In genomic region chr20:20547221-20547875, GRCh38 we compare ENCODE assay signal across 11 cellular contexts.
DNase-seq lines count a peak whose midpoint lies in the region; ATAC-seq, FAIRE-seq and TF ChIP-seq lines count a peak whose summit lies in the region.
"Had no signal": no experiment of that assay in that cellular context is flagged by ENCODE, and none has a peak within 500 bp of the region (broad histone marks: within the 10 kb centered on the region; RNA-seq: fewer than 3 reads in every experiment).

No MANE protein-coding gene starts in this region.

- H3K9me3 Mint-ChIP-seq in osteocyte (ENCODE audit: unreplicated experiment): no peaks in the 10 kb centered on the region

- intact Hi-C loops in PC-9 (cut with micrococcal nuclease; ENCODE audit: unreplicated experiment): no loop called here

- H3K9me2 ChIP-seq in PC-9 (ENCODE audit: insufficient read depth): no peaks in the 10 kb centered on the region

- H3K4me1 ChIP-seq in A549 (peaks cover 21% of the 10 kb centered on the region), PC-9 (replicated peaks; ENCODE audit: insufficient read depth) (peaks cover 68% of the 10 kb centered on the region), foreskin keratinocyte (peaks cover 38% of the 10 kb centered on the region)
- H3K4me1 ChIP-seq: testis had no signal

- H3K79me2 ChIP-seq in PC-9 (ENCODE audit: low read depth): no peaks in the 10 kb centered on the region

- BruUV-seq in PC-9 (replicated peaks; lab: Mats Ljungman, UMichigan): no TSS peak

- H3K4me3 ChIP-seq in A549: no peak overlapping the region
- H3K4me3 ChIP-seq in PC-9: no peak overlapping the region
- H3K4me3 ChIP-seq: testis had no signal

- peaks cover 3% of the 10 kb centered on the region for H3K4me1 Mint-ChIP-seq in osteocyte (ENCODE audit: unreplicated experiment)

- no peak overlapping the region for H3K27ac Mint-ChIP-seq in osteocyte (ENCODE audit: unreplicated experiment)

- no peaks in the 10 kb centered on the region for H3K27me3 Mint-ChIP-seq in osteocyte (ENCODE audit: unreplicated experiment)

- POLR2A ChIA-PET in A549 (lab: Yijun Ruan, JAX): no interaction called here
- POLR2A ChIA-PET in PC-9 (lab: Charles Lee; ENCODE audit: unreplicated experiment): no interaction called here

- TF ChIP-seq RAD21 in A549 (conservative IDR thresholded peaks at IDR 0.05 in 1 of 2, IDR thresholded peaks at IDR 0.05 in 1 of 2): no peak

- H3K36me3 Mint-ChIP-seq in osteocyte (ENCODE audit: unreplicated experiment): peaks cover 8% of the 10 kb centered on the region

- WGBS in A549 (ENCODE audit: missing lambda C conversion rate): 92% methylated on average over 5 of the region's 5 CpGs

- no peaks in the 10 kb centered on the region for H3K27me3 ChIP-seq in PC-9 (ENCODE audit: insufficient read depth, low read depth)
- H3K27me3 ChIP-seq in foreskin keratinocyte: no peaks in the 10 kb centered on the region
- H3K27me3 ChIP-seq: testis had no signal

- ATAC-seq in A549 (0 out of 6 replicates have a peak, but pooled peaks of 1 of the 2 experiments have one; percentile 13), foreskin keratinocyte (peak; percentile 0), HG02623 (IDR thresholded peaks at IDR 0.05; ENCODE audit: unreplicated experiment) (no peak)

- CTCF ChIA-PET in A549 (lab: Yijun Ruan, JAX) (no interaction called here), PC-9 (lab: Charles Lee) (no interaction called here)

- FAIRE-seq in A549 (lab: Jason Lieb, UNC) (peak; percentile 49), GM12891 (lab: Jason Lieb, UNC) (peak; percentile 83)

- H3K9me3 ChIP-seq in A549 (no peaks in the 10 kb centered on the region), PC-9 (ENCODE audit: insufficient read depth, low read depth) (no peaks in the 10 kb centered on the region; the same call in 1 of the 2 replicates)
- H3K9me3 ChIP-seq: testis had no signal

- no peak for TF ChIP-seq CTCF in A549 (IDR thresholded peaks at IDR 0.05)
- no peak for TF ChIP-seq CTCF in PC-9 (conservative IDR thresholded peaks at IDR 0.05)
- no peak for TF ChIP-seq CTCF in foreskin keratinocyte (conservative IDR thresholded peaks at IDR 0.05)
- no peak for TF ChIP-seq CTCF in osteocyte (IDR thresholded peaks at IDR 0.05)

- no peaks in the 10 kb centered on the region for H4K20me1 ChIP-seq in PC-9 (ENCODE audit: insufficient read depth)

- H3K36me3 ChIP-seq in PC-9 (ENCODE audit: low read depth): no peaks in the 10 kb centered on the region

- no peak for TF ChIP-seq EP300 in A549 (IDR thresholded peaks at IDR 0.05)

- H3F3A ChIP-seq in PC-9 (ENCODE audit: insufficient read depth, low read depth): peaks cover 38% of the 10 kb centered on the region

- DNase-seq in A549 (ENCODE audit: low read depth in 1 of 2, low spot score in 1 of 2) (no peak), GM12891 (ENCODE audit: insufficient read length, low spot score) (no peak), PC-9 (no peak), foreskin keratinocyte (peak; percentile 56 to 71), LoVo (ENCODE audit: low spot score) (no peak), NCI-H187 (lab: John Stamatoyannopoulos, UW) (no peak), osteocyte (ENCODE audit: extremely low spot score, unreplicated experiment) (no peak)
- DNase-seq: NCI-H748 treated with DMSO at 0.1 percent for 48 hours; stimulated activated CD4-positive, alpha-beta T cell treated with anti-CD3 and anti-CD28 coated beads, Interleukin-15, amount 100 ng/mL, for 24 hours; testis had no signal

- H2AFZ ChIP-seq in PC-9: no peak overlapping the region

- H3K4me2 ChIP-seq in A549 (no peak overlapping the region), PC-9 (peak overlapping the region; percentile 55)

- H3K4me3 Mint-ChIP-seq in osteocyte (ENCODE audit: unreplicated experiment): no peak overlapping the region

- TF ChIP-seq POLR2A in A549 (IDR thresholded peaks at IDR 0.05; ENCODE audit: low read length) (no peak), GM12891 (IDR thresholded peaks at IDR 0.05; ENCODE audit: low read depth, low read length) (no peak)

- H3K27ac ChIP-seq in A549 (no peak overlapping the region), PC-9 (peak overlapping the region; percentile 97), foreskin keratinocyte (peak overlapping the region; percentile 53)
- H3K27ac ChIP-seq: testis had no signal

TF ChIP-seq in A549, 52 proteins besides CTCF, POLR2A, EP300 and RAD21:
- TF ChIP-seq ESRRA (IDR thresholded peaks at IDR 0.05; ENCODE audit: borderline replicate concordance, low read length) (no peak), PBX3 (IDR thresholded peaks at IDR 0.05) (no peak), ZC3H11A (IDR thresholded peaks at IDR 0.05) (no peak), CBX2 (IDR thresholded peaks at IDR 0.05; ENCODE audit: borderline replicate concordance, low read depth) (no peak), HDAC2 (IDR thresholded peaks at IDR 0.05) (no peak), CHD4 (IDR thresholded peaks at IDR 0.05; ENCODE audit: borderline replicate concordance) (no peak), RFX5 (IDR thresholded peaks at IDR 0.05) (no peak), KDM5A (IDR thresholded peaks at IDR 0.05) (no peak), JUNB (IDR thresholded peaks at IDR 0.05) (no peak)
- TF ChIP-seq, protein P1, sequence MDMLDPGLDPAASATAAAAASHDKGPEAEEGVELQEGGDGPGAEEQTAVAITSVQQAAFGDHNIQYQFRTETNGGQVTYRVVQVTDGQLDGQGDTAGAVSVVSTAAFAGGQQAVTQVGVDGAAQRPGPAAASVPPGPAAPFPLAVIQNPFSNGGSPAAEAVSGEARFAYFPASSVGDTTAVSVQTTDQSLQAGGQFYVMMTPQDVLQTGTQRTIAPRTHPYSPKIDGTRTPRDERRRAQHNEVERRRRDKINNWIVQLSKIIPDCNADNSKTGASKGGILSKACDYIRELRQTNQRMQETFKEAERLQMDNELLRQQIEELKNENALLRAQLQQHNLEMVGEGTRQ (IDR thresholded peaks at IDR 0.05): no peak

TF ChIP-seq in GM12891, 5 proteins besides CTCF, POLR2A, EP300 and RAD21:
- TF ChIP-seq TAF1 (IDR thresholded peaks at IDR 0.05; ENCODE audit: low read depth, low read length) (no peak), SPI1 (IDR thresholded peaks at IDR 0.05; ENCODE audit: low read depth, low read length) (no peak)
TF ChIP-seq in GM12891: peak in this region for 0.

Comparison
In these comparisons a context has a peak if more than half of its experiments do, and no peak if none do; other contexts are left out.
1. DNase-seq: peak in foreskin keratinocyte (2 of 2); none in A549 (0 of 2), GM12891 (single experiment), PC-9 (0 of 2), LoVo (single experiment), NCI-H187 (0 of 2) and osteocyte (single experiment).
2. H3K27ac ChIP-seq: peak in PC-9 (single experiment) and foreskin keratinocyte (single experiment); none in A549 (0 of 2).